Comparison of ENCODE assay signal across 8 cellular contexts in the genomic region with DNA sequence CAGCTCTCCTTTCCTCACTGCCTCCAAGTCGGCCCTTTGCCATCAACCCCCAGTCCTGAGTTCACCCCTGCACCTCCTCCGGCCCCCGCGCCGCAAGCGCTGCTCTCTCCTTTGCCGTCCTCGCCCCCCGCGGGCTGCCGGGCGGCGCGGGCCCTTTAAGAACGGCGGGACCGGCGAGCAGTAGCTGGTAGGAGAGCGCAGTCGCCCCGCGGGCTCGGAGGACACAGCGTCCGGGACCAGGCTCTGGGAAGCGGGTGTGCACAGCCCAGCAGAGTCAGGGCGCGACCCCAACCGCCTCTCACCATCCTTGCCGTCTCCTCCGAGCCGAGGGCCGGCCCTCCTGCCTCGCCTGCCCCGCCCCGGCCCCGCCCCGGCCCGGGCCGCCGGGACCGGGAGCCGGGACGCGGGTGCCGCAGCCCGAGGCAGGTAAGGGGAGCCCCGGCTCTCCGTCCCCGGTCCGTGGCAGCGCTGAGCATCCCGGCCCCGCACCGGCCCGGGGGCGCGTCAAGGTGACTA. TPM values are rescaled to one million over a fixed set of nuclear protein-coding genes. Genes with fewer than 3 reads are reported as not detected.
DNase-seq lines count a peak whose midpoint lies in the region; ATAC-seq and TF ChIP-seq lines count a peak whose summit lies in the region.

Gene ABCG4, plus strand, starts transcription at position 198 of the 516 bp plus-strand sequence. CDS start 914 bp downstream, outside the sequence.

- H3K9me3 ChIP-seq in CD4-positive, alpha-beta memory T cell (ENCODE audit: control insufficient read depth in 1 of 2, low read length in 2 of 2), result no peaks in the 10 kb centered on the region
- H3K9me3 ChIP-seq in Loucy (ENCODE audit: insufficient read depth, low read depth, low read length), result no peaks in the 10 kb centered on the region
- H3K9me3 ChIP-seq in right atrium auricular region, result no peaks in the 10 kb centered on the region
- no peaks in the 10 kb centered on the region for H3K9me3 ChIP-seq in sigmoid colon

- H3K27ac ChIP-seq in CD4-positive, alpha-beta memory T cell (ENCODE audit: low read depth, low read length), result no peak within 1 kb of the TSS
- no peak within 1 kb of the TSS for H3K27ac ChIP-seq in right atrium auricular region
- peak within 1 kb of the TSS in 1 of 4 donors; percentile 34 for H3K27ac ChIP-seq in sigmoid colon

- TF ChIP-seq CTCF in Loucy (conservative IDR thresholded peaks at IDR 0.05; ENCODE audit: low read length) (no peak), right atrium auricular region (IDR thresholded peaks at IDR 0.05) (no peak), sigmoid colon (IDR thresholded peaks at IDR 0.05) (no peak)

- intact Hi-C loops in CD4-positive, alpha-beta memory T cell (cut with micrococcal nuclease), result loop anchor here (2.0 to 10.0 kb wide), 2 partner anchors 46 to 54 kb away; a partner anchor contains a TSS
- intact Hi-C loops in sigmoid colon (cut with DNase I), result no loop called here

- H3K36me3 ChIP-seq in CD4-positive, alpha-beta memory T cell (ENCODE audit: insufficient read depth, low read length), result no peaks in the 10 kb centered on the region
- H3K36me3 ChIP-seq in Loucy (ENCODE audit: insufficient read depth, low read length) (no peaks in the 10 kb centered on the region), right atrium auricular region (no peaks in the 10 kb centered on the region), sigmoid colon (no peaks in the 10 kb centered on the region)

- H3K27ac Mint-ChIP-seq in CD4-positive, alpha-beta memory T cell, result peak within 1 kb of the TSS in 1 of 7 donors; percentile 33

- peak within 1 kb of the TSS; percentile 64 for H3K9ac ChIP-seq in Loucy (ENCODE audit: low read depth, low read length, poor library complexity, severe bottlenecking)

- no peak for TF ChIP-seq POLR2A in sigmoid colon (IDR thresholded peaks at IDR 0.05)

- H3K9me3 Mint-ChIP-seq in CD4-positive, alpha-beta memory T cell, result no peaks in the 10 kb centered on the region

- no peaks in the 10 kb centered on the region for H4K20me1 ChIP-seq in Loucy (ENCODE audit: insufficient read depth, low read length, poor library complexity, severe bottlenecking)

- peak within 1 kb of the TSS in 1 of 2 donors; percentile 12 for H3K4me3 ChIP-seq in CD4-positive, alpha-beta memory T cell (ENCODE audit: low read length in 2 of 2)
- H3K4me3 ChIP-seq in Loucy (ENCODE audit: low read length, poor library complexity, severe bottlenecking), result peak within 1 kb of the TSS; percentile 74
- H3K4me3 ChIP-seq in right atrium auricular region, result peak within 1 kb of the TSS; percentile 48 to 62
- H3K4me3 ChIP-seq in sigmoid colon, result peak within 1 kb of the TSS; percentile 43 to 65 (median 58)

- no peaks in the 10 kb centered on the region for H3F3A ChIP-seq in Loucy (ENCODE audit: low read depth)

- peaks cover 8 to 31% of the 10 kb centered on the region in 2 donors for H3K27me3 Mint-ChIP-seq in CD4-positive, alpha-beta memory T cell

- peaks cover 14% of the 10 kb centered on the region for H3K4me1 ChIP-seq in CD4-positive, alpha-beta memory T cell (ENCODE audit: insufficient read depth, low read length)
- peaks cover 12% of the 10 kb centered on the region for H3K4me1 ChIP-seq in Loucy (ENCODE audit: insufficient read depth, low read length, poor library complexity, severe bottlenecking)
- H3K4me1 ChIP-seq in right atrium auricular region, result peaks cover 0 to 21% of the 10 kb centered on the region in 2 donors
- H3K4me1 ChIP-seq in sigmoid colon, result peaks cover 0 to 21% (median 17%) of the 10 kb centered on the region in 4 donors

- H3K4me3 Mint-ChIP-seq in CD4-positive, alpha-beta memory T cell, result peak within 1 kb of the TSS; percentile 77 to 85 (median 80)

- no peaks in the 10 kb centered on the region for H3K36me3 Mint-ChIP-seq in CD4-positive, alpha-beta memory T cell

- CTCF ChIA-PET in CD4-positive, alpha-beta memory T cell (lab: Charles Lee; ENCODE audit: partially characterized antibody), result interaction anchor here (0.9 kb wide), 1 partner anchor 20 kb away, joined by 3 read pairs; the partner anchor contains the start of gene NLRX1

- ATAC-seq in HG02885 (IDR thresholded peaks at IDR 0.05; ENCODE audit: poor library complexity, unreplicated experiment), result no peak
- no peak for ATAC-seq in HG03139 (IDR thresholded peaks at IDR 0.05; ENCODE audit: unreplicated experiment)

- WGBS in sigmoid colon, 2 donors, result 0 to 1% methylated on average over 58 of the region's 58 CpGs

- no peaks in the 10 kb centered on the region for H3K9me2 ChIP-seq in Loucy (replicated peaks; ENCODE audit: low read depth, low read length)

- peaks cover 2 to 15% (median 9%) of the 10 kb centered on the region in 4 donors for H3K4me1 Mint-ChIP-seq in CD4-positive, alpha-beta memory T cell

- peak within 1 kb of the TSS; percentile 90 for H2AFZ ChIP-seq in Loucy (ENCODE audit: low read length)

- TF ChIP-seq EP300 in sigmoid colon (IDR thresholded peaks at IDR 0.05), result no peak

- no peaks in the 10 kb centered on the region for H3K79me2 ChIP-seq in Loucy (ENCODE audit: insufficient read depth, low read length)

- peak within 1 kb of the TSS; percentile 88 for H3K4me2 ChIP-seq in Loucy (ENCODE audit: low read depth, low read length, poor library complexity, severe bottlenecking)

- H3K27me3 ChIP-seq in CD4-positive, alpha-beta memory T cell (ENCODE audit: insufficient read depth, low read length), result peaks cover 13% of the 10 kb centered on the region
- H3K27me3 ChIP-seq in Loucy (ENCODE audit: insufficient read depth, low read length, poor library complexity, severe bottlenecking) (peaks cover 4% of the 10 kb centered on the region), right atrium auricular region (no peaks in the 10 kb centered on the region), sigmoid colon (peaks cover 2 to 50% (median 26%) of the 10 kb centered on the region in 3 donors)

- POLR2A ChIA-PET in CD4-positive, alpha-beta memory T cell (lab: Charles Lee; ENCODE audit: partially characterized antibody), result interaction anchor here (1.0 to 2.9 kb wide), 5 partner anchors 20 to 83 kb away, joined by 3 to 10 read pairs (median 6); partner anchors contain the start of genes DPAGT1, HINFP and NLRX1

- DNase-seq in CD4-positive, alpha-beta memory T cell, result peak in 4 of 5 donors; percentile 9 to 30 (median 19)
- DNase-seq in activated naive CD4-positive, alpha-beta T cell treated with anti-CD3 and anti-CD28 coated beads, Interleukin-2, amount 50 U/mL, for 16 hours, result peak; percentile 36
- DNase-seq in right atrium auricular region (ENCODE audit: low spot score), result no peak
- no peak for DNase-seq in sigmoid colon
- no peak for DNase-seq in mucosa of gallbladder (ENCODE audit: low spot score)

RNA-seq across cellular contexts. Expression of gene ABCG4, which starts in this region (rescaled TPM):
- under 1 TPM in 1 of 2 experiments, not detected in 1; 0.09 TPM for total RNA-seq in CD4-positive, alpha-beta memory T cell
- not detected for polyA plus RNA-seq in CD4-positive, alpha-beta memory T cell
- total RNA-seq in right atrium auricular region (1 to 10 TPM; 1.4 to 1.8 TPM), sigmoid colon (under 1 TPM in 3 of 4 donors, not detected in 1; under 0.01 to 0.55 (median 0.27) TPM), mucosa of gallbladder (0.17 TPM)
- under 1 TPM in 2 of 3 donors, not detected in 1; under 0.01 to 0.26 TPM for polyA plus RNA-seq in sigmoid colon

Comparison
In these comparisons a context has a peak if more than half of its experiments do, and no peak if none do; other contexts are left out.
1. Peak in DNase-seq in CD4-positive, alpha-beta memory T cell; RNA of the gene not detected or under 1 TPM.